Comparison of ENCODE assay signal across 37 cellular contexts in the genomic region with DNA sequence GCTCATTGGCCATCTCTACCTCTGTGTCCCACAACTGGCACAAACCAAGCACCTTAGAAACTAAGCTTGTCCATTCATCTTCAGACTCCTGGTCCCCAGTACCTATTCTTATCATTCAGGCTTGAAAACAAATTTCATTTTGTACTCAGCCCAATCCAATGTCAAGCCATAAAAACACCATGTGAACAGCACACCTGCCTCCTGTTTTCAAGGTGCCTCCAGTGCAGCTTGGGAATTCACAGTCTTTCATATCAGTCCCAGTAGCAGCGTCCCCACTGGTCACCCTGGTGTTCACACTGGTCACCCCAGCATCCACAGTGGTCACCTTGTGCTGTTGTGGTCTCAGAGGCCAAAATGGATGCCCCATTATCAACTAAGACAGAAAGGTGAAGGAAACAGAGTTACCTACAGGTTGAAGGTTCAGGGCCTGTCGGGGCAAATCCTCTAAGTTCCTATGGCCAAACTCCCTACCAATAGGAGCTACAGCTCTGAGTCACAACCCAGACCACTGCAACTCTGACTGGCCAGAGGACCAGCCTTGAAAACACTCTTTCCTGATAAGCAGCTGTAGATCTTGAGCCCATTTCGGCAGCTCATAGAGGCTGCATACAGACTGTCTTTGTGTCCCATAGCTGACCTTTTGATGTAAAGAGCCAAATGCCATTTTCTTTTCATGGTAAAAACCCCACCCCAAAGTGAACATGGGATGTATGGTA.
"Had no signal": no experiment of that assay in that cellular context is flagged by ENCODE, and none has a peak within 500 bp of the region (broad histone marks: within the 10 kb centered on the region; RNA-seq: fewer than 3 reads in every experiment).

No MANE protein-coding gene starts in this region.

- DNase-seq: activated B cell treated with CpG ODN at 0.5 μM for 24 hours; activated CD4-positive, alpha-beta T cell treated with anti-CD3 and anti-CD28 coated beads for 48 hours; activated CD4-positive, alpha-beta T cell treated with anti-CD3 and anti-CD28 coated beads, Interleukin-2, amount 50 U/mL, for 1 hour; activated CD4-positive, alpha-beta T cell treated with anti-CD3 and anti-CD28 coated beads, Interleukin-2, amount 50 U/mL, for 48 hours; activated CD8-positive, alpha-beta memory T cell treated with anti-CD3 and anti-CD28 coated beads for 24 hours; activated CD8-positive, alpha-beta T cell treated with anti-CD3 and anti-CD28 coated beads for 36 hours; activated effector memory CD4-positive, alpha-beta T cell treated with Interleukin-2 at 50 U/mL for 16 hours; activated naive CD4-positive, alpha-beta T cell treated with anti-CD3 and anti-CD28 coated beads for 36 hours; activated naive CD8-positive, alpha-beta T cell treated with anti-CD3 and anti-CD28 coated beads for 36 hours; activated naive CD8-positive, alpha-beta T cell treated with anti-CD3 and anti-CD28 coated beads, Interleukin-2, amount 50 U/mL, for 24 hours; activated T-cell treated with anti-CD3 and anti-CD28 coated beads, Interleukin-2, amount 50 U/mL, for 4 hours; adrenal gland; amygdala; aorta; central memory CD4-positive, alpha-beta T cell; cerebellar nuclear complex; colonic mucosa; dorsolateral prefrontal cortex; effector memory CD4-positive, alpha-beta T cell; endodermal cell; esophagus squamous epithelium; foreskin melanocyte; head of caudate nucleus; T-helper 1 cell; T-helper 17 cell; T1000; WERI-Rb-1 had no signal

- H3K9me3 ChIP-seq: adrenal gland, colonic mucosa, esophagus squamous epithelium, gastroesophageal sphincter had no signal

- H3K4me3 ChIP-seq: adrenal gland, breast epithelium, cardiac muscle cell, colonic mucosa, dorsolateral prefrontal cortex, esophagus squamous epithelium, gastroesophageal sphincter had no signal

- H3K36me3 ChIP-seq: adrenal gland, breast epithelium, cardiac muscle cell, colonic mucosa, WERI-Rb-1 had no signal

- H3K4me1 ChIP-seq: adrenal gland, breast epithelium, colonic mucosa, esophagus squamous epithelium, gastroesophageal sphincter had no signal

- H3K9me3 Mint-ChIP-seq: activated B cell treated with CpG ODN at 0.5 μM for 24 hours; activated CD8-positive, alpha-beta T cell treated with anti-CD3 and anti-CD28 coated beads for 36 hours; activated naive CD4-positive, alpha-beta T cell treated with anti-CD3 and anti-CD28 coated beads for 36 hours; activated naive CD4-positive, alpha-beta T cell treated with anti-CD3 and anti-CD28 coated beads, Interleukin-2, amount 50 U/mL, for 24 hours; activated naive CD8-positive, alpha-beta T cell treated with anti-CD3 and anti-CD28 coated beads for 36 hours; activated naive CD8-positive, alpha-beta T cell treated with anti-CD3 and anti-CD28 coated beads, Interleukin-2, amount 50 U/mL, for 24 hours; activated T-helper 17 cell treated with anti-CD3 and anti-CD28 coated beads, Interleukin-2, amount 50 U/mL, for 72 hours; T-helper 2 cell treated with Interferon-gamma antibody and Interleukin-4, amounts not matched to agents 5 μg/mL and 100 μg/mL, for 36 hours had no signal

- H3K27ac Mint-ChIP-seq: activated B cell treated with CpG ODN at 0.5 μM for 24 hours; activated CD8-positive, alpha-beta T cell treated with anti-CD3 and anti-CD28 coated beads for 36 hours; activated naive CD4-positive, alpha-beta T cell treated with anti-CD3 and anti-CD28 coated beads for 36 hours; activated naive CD4-positive, alpha-beta T cell treated with anti-CD3 and anti-CD28 coated beads, Interleukin-2, amount 50 U/mL, for 24 hours; activated naive CD8-positive, alpha-beta T cell treated with anti-CD3 and anti-CD28 coated beads for 36 hours; activated naive CD8-positive, alpha-beta T cell treated with anti-CD3 and anti-CD28 coated beads, Interleukin-2, amount 50 U/mL, for 24 hours; activated T-helper 17 cell treated with anti-CD3 and anti-CD28 coated beads, Interleukin-2, amount 50 U/mL, for 72 hours; brain; dendritic cell treated with granulocyte-macrophage colony-stimulating factor and Interleukin-4, amounts not matched to agents 40 ng/mL and 50 ng/mL, for 4 days; endodermal cell; T-helper 17 cell; T-helper 2 cell treated with Interferon-gamma antibody and Interleukin-4, amounts not matched to agents 5 μg/mL and 100 μg/mL, for 36 hours had no signal

- H3K27me3 ChIP-seq: adrenal gland, breast epithelium, cardiac muscle cell, colonic mucosa, dorsolateral prefrontal cortex, esophagus squamous epithelium, gastroesophageal sphincter had no signal

- H3K27ac ChIP-seq: adrenal gland, breast epithelium, cardiac muscle cell, colonic mucosa, dorsolateral prefrontal cortex, epithelial cell of prostate, esophagus squamous epithelium, gastroesophageal sphincter, WERI-Rb-1 had no signal

- H3K4me3 Mint-ChIP-seq: activated B cell treated with CpG ODN at 0.5 μM for 24 hours; activated CD8-positive, alpha-beta T cell treated with anti-CD3 and anti-CD28 coated beads for 36 hours; activated naive CD4-positive, alpha-beta T cell treated with anti-CD3 and anti-CD28 coated beads for 36 hours; activated naive CD4-positive, alpha-beta T cell treated with anti-CD3 and anti-CD28 coated beads, Interleukin-2, amount 50 U/mL, for 24 hours; activated naive CD8-positive, alpha-beta T cell treated with anti-CD3 and anti-CD28 coated beads for 36 hours; activated naive CD8-positive, alpha-beta T cell treated with anti-CD3 and anti-CD28 coated beads, Interleukin-2, amount 50 U/mL, for 24 hours; activated T-cell treated with anti-CD3 and anti-CD28 coated beads, Interleukin-2, amount 50 U/mL, for 4 hours; activated T-helper 17 cell treated with anti-CD3 and anti-CD28 coated beads, Interleukin-2, amount 50 U/mL, for 72 hours; brain; dendritic cell treated with granulocyte-macrophage colony-stimulating factor and Interleukin-4, amounts not matched to agents 40 ng/mL and 50 ng/mL, for 4 days; endodermal cell; T-helper 17 cell; T-helper 2 cell treated with Interferon-gamma antibody and Interleukin-4, amounts not matched to agents 5 μg/mL and 100 μg/mL, for 36 hours had no signal

- H3K36me3 Mint-ChIP-seq: activated naive CD4-positive, alpha-beta T cell treated with anti-CD3 and anti-CD28 coated beads, Interleukin-2, amount 50 U/mL, for 24 hours; activated naive CD8-positive, alpha-beta T cell treated with anti-CD3 and anti-CD28 coated beads for 36 hours had no signal

- ATAC-seq: activated CD4-positive, CD25-positive, alpha-beta regulatory T cell treated with anti-CD3 and anti-CD28 coated beads, Interleukin-2, amount 50 U/mL, for 24 hours; activated CD8-positive, alpha-beta T cell treated with anti-CD3 and anti-CD28 coated beads for 36 hours; activated naive CD8-positive, alpha-beta T cell treated with anti-CD3 and anti-CD28 coated beads, Interleukin-2, amount 50 U/mL, for 24 hours; activated T-cell treated with anti-CD3 and anti-CD28 coated beads, Interleukin-2, amount 50 U/mL, for 4 hours; activated T-helper 17 cell treated with anti-CD3 and anti-CD28 coated beads, Interleukin-2, amount 50 U/mL, for 72 hours; gastroesophageal sphincter; T-helper 17 cell had no signal

- H3K4me1 Mint-ChIP-seq: activated B cell treated with CpG ODN at 0.5 μM for 24 hours; activated naive CD4-positive, alpha-beta T cell treated with anti-CD3 and anti-CD28 coated beads, Interleukin-2, amount 50 U/mL, for 24 hours; activated naive CD8-positive, alpha-beta T cell treated with anti-CD3 and anti-CD28 coated beads for 36 hours; activated naive CD8-positive, alpha-beta T cell treated with anti-CD3 and anti-CD28 coated beads, Interleukin-2, amount 50 U/mL, for 24 hours; activated T-helper 17 cell treated with anti-CD3 and anti-CD28 coated beads, Interleukin-2, amount 50 U/mL, for 72 hours; brain; endodermal cell; T-helper 17 cell had no signal

- H3K27me3 Mint-ChIP-seq: activated B cell treated with CpG ODN at 0.5 μM for 24 hours; activated naive CD8-positive, alpha-beta T cell treated with anti-CD3 and anti-CD28 coated beads for 36 hours; activated T-helper 17 cell treated with anti-CD3 and anti-CD28 coated beads, Interleukin-2, amount 50 U/mL, for 72 hours; T-helper 17 cell had no signal
